In the genomic region with DNA sequence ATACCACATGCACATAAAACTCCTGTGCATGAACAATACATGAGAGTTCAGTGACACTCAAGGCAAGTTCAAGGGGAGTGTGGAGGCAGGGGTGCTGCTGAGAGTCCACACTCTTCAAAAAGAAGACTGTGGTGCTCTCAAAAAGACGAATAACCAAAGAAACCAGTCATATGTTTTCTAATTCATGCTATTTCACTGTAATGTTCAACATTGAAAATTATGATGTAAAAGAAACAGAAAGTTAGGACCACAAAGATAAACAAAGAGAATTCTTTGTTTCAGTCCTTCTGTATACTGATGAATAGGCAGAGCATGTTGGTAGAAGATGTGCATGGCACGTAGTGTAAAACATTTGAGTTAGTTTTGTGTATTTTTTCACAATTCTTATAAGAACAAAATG, we compare ENCODE assay signal across 18 cellular contexts.
DNase-seq lines count a peak whose midpoint lies in the region; ATAC-seq, FAIRE-seq and TF ChIP-seq lines count a peak whose summit lies in the region.
"Had no signal": no experiment of that assay in that cellular context is flagged by ENCODE, and none has a peak within 500 bp of the region (broad histone marks: within the 10 kb centered on the region; RNA-seq: fewer than 3 reads in every experiment).

No MANE protein-coding gene starts in this region.

- TF ChIP-seq EP300 in GM12878 (IDR thresholded peaks at IDR 0.05; ENCODE audit: borderline replicate concordance in 1 of 2, control insufficient read depth in 1 of 2, low read depth in 2 of 2, low read length in 2 of 2): peak; percentile 25 to 65; a peak in 1 of 4 replicates

- H3K27ac ChIP-seq in GM12878 (ENCODE audit: control insufficient read depth, insufficient read depth): no peak overlapping the region

- no TSS peak for BruUV-seq in GM12878 (replicated peaks; lab: Mats Ljungman, UMichigan)

- no peaks in the 10 kb centered on the region; the same call in 2 of the 3 replicates for H3K9me3 ChIP-seq in GM12878 (replicated peaks; ENCODE audit: control insufficient read depth, insufficient read depth, low read length)

- H4K20me1 ChIP-seq in GM12878 (ENCODE audit: control insufficient read depth, insufficient read depth): no peaks in the 10 kb centered on the region

- in situ Hi-C loops in GM12878 (cut with MboI): no loop called here

- H3K79me2 ChIP-seq in GM12878 (ENCODE audit: control insufficient read depth, insufficient read depth, low read length): no peaks in the 10 kb centered on the region

- CTCF ChIA-PET in GM12878 (lab: Yijun Ruan, JAX): no interaction called here

- POLR2A ChIA-PET in GM12878 (lab: Charles Lee): no interaction called here

- no peaks in the 10 kb centered on the region for H3K27me3 ChIP-seq in GM12878 (replicated peaks in 1 of 2; ENCODE audit: control insufficient read depth in 2 of 2, insufficient read depth in 2 of 2, low read length in 1 of 2)

- ATAC-seq in GM18511 (IDR thresholded peaks at IDR 0.05; ENCODE audit: unreplicated experiment) (peak; percentile 49), GM19468 (IDR thresholded peaks at IDR 0.05; ENCODE audit: extremely low read depth, unreplicated experiment) (peak; percentile 35), HG02798 (IDR thresholded peaks at IDR 0.05; ENCODE audit: poor library complexity, unreplicated experiment) (peak; percentile 59), GM12878 (peak; percentile 84), HG03342 (IDR thresholded peaks at IDR 0.05; ENCODE audit: unreplicated experiment) (no peak), HG03095 (IDR thresholded peaks at IDR 0.05; ENCODE audit: unreplicated experiment) (no peak)
- ATAC-seq: Panc1, T-cell had no signal

- DNase-seq in GM12878 (ENCODE audit: low read depth, low spot score) (no peak), amygdala (lab: John Stamatoyannopoulos, UW) (no peak)
- DNase-seq: DMS53, GDM1, NCI-H1105, NCI-H2081 treated with DMSO at 0.1 percent for 48 hours, NCI-H748 treated with DMSO at 0.1 percent for 48 hours, SIG-M5, T-cell had no signal

- H3K36me3 ChIP-seq in GM12878 (ENCODE audit: control insufficient read depth in 2 of 2, insufficient read depth in 2 of 2, low read length in 1 of 2): no peaks in the 10 kb centered on the region

- TF ChIP-seq CTCF in GM12878 (IDR thresholded peaks at IDR 0.05 in 2 of 3, conservative IDR thresholded peaks at IDR 0.05 in 1 of 3; ENCODE audit: control insufficient read depth in 2 of 3, extremely low read depth in 1 of 3, insufficient read depth in 1 of 3, low read depth in 3 of 3, low read length in 3 of 3): no peak

- RAD21 ChIA-PET in GM12878 (lab: Charles Lee; ENCODE audit: unreplicated experiment): interaction anchor here (1.2 kb wide), 1 partner anchor 247 kb away, joined by 4 read pairs; no protein-coding TSS in a partner anchor

- FAIRE-seq in GM12878 (lab: Jason Lieb, UNC): no peak
- FAIRE-seq: A204.1, GM19239, H54 had no signal

- no peak overlapping the region for H2AFZ ChIP-seq in GM12878 (ENCODE audit: control insufficient read depth, low read depth, low read length)

- no peak for TF ChIP-seq RAD21 in GM12878 (IDR thresholded peaks at IDR 0.05; ENCODE audit: insufficient read depth, low read depth, low read length)

- H3K4me2 ChIP-seq in GM12878 (ENCODE audit: control insufficient read depth, insufficient read depth): no peak overlapping the region

- intact Hi-C loops in GM12878 (cut with micrococcal nuclease; ENCODE audit: unreplicated experiment): no loop called here

- WGBS in GM12878 (ENCODE audit: insufficient coverage, insufficient replicate concordance, low lambda C conversion rate, missing lambda C conversion rate): 3% methylated on average over 2 of the region's 2 CpGs

- no peak for TF ChIP-seq POLR2A in GM12878 (IDR thresholded peaks at IDR 0.05; ENCODE audit: low read depth, low read length)

- H3K4me3 ChIP-seq in GM12878: no peak overlapping the region

- SMC1A ChIA-PET in GM12878 (lab: Charles Lee; ENCODE audit: uncharacterized antibody, unreplicated experiment): interaction anchor here (0.9 to 1.4 kb wide), 5 partner anchors 8 to 54 kb away, joined by 3 to 5 read pairs (median 4); no protein-coding TSS in a partner anchor

- no peaks in the 10 kb centered on the region for H3K4me1 ChIP-seq in GM12878 (ENCODE audit: control insufficient read depth, insufficient read depth, low read length)

- H3K9ac ChIP-seq in GM12878 (ENCODE audit: control insufficient read depth, insufficient read depth, low read length): no peak overlapping the region

TF ChIP-seq in GM12878, 131 proteins besides CTCF, POLR2A, EP300 and RAD21 (continues in another document):
- TF ChIP-seq, protein P1, sequence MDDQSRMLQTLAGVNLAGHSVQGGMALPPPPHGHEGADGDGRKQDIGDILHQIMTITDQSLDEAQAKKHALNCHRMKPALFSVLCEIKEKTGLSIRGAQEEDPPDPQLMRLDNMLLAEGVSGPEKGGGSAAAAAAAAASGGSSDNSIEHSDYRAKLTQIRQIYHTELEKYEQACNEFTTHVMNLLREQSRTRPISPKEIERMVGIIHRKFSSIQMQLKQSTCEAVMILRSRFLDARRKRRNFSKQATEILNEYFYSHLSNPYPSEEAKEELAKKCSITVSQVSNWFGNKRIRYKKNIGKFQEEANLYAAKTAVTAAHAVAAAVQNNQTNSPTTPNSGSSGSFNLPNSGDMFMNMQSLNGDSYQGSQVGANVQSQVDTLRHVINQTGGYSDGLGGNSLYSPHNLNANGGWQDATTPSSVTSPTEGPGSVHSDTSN (IDR thresholded peaks at IDR 0.05; ENCODE audit: insufficient replicate concordance, low read depth, low read length): no peak
- no peak for TF ChIP-seq NBN (IDR thresholded peaks at IDR 0.05)
- no peak for TF ChIP-seq MXI1 (IDR thresholded peaks at IDR 0.05; ENCODE audit: low read depth, low read length)
- no peak for TF ChIP-seq ASH2L (IDR thresholded peaks at IDR 0.05; ENCODE audit: borderline replicate concordance, low read depth)
- no peak for TF ChIP-seq SREBF1 (IDR thresholded peaks at IDR 0.05; ENCODE audit: low read length)
- TF ChIP-seq, protein P2, sequence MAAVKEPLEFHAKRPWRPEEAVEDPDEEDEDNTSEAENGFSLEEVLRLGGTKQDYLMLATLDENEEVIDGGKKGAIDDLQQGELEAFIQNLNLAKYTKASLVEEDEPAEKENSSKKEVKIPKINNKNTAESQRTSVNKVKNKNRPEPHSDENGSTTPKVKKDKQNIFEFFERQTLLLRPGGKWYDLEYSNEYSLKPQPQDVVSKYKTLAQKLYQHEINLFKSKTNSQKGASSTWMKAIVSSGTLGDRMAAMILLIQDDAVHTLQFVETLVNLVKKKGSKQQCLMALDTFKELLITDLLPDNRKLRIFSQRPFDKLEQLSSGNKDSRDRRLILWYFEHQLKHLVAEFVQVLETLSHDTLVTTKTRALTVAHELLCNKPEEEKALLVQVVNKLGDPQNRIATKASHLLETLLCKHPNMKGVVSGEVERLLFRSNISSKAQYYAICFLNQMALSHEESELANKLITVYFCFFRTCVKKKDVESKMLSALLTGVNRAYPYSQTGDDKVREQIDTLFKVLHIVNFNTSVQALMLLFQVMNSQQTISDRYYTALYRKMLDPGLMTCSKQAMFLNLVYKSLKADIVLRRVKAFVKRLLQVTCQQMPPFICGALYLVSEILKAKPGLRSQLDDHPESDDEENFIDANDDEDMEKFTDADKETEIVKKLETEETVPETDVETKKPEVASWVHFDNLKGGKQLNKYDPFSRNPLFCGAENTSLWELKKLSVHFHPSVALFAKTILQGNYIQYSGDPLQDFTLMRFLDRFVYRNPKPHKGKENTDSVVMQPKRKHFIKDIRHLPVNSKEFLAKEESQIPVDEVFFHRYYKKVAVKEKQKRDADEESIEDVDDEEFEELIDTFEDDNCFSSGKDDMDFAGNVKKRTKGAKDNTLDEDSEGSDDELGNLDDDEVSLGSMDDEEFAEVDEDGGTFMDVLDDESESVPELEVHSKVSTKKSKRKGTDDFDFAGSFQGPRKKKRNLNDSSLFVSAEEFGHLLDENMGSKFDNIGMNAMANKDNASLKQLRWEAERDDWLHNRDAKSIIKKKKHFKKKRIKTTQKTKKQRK (IDR thresholded peaks at IDR 0.05; ENCODE audit: low read depth, low read length): no peak
- no peak for TF ChIP-seq DPF2 (IDR thresholded peaks at IDR 0.05)
- TF ChIP-seq POLR2AphosphoS2 (IDR thresholded peaks at IDR 0.05; ENCODE audit: low read depth, low read length): no peak
- 0 out of 2 replicates have a peak, but pooled peaks have one; percentile 27 for TF ChIP-seq ATF7 (IDR thresholded peaks at IDR 0.05; ENCODE audit: low read depth)
- no peak for TF ChIP-seq NFXL1 (IDR thresholded peaks at IDR 0.05; ENCODE audit: borderline replicate concordance)
- TF ChIP-seq BACH1 (IDR thresholded peaks at IDR 0.05; ENCODE audit: borderline replicate concordance): no peak
- TF ChIP-seq, protein P3, sequence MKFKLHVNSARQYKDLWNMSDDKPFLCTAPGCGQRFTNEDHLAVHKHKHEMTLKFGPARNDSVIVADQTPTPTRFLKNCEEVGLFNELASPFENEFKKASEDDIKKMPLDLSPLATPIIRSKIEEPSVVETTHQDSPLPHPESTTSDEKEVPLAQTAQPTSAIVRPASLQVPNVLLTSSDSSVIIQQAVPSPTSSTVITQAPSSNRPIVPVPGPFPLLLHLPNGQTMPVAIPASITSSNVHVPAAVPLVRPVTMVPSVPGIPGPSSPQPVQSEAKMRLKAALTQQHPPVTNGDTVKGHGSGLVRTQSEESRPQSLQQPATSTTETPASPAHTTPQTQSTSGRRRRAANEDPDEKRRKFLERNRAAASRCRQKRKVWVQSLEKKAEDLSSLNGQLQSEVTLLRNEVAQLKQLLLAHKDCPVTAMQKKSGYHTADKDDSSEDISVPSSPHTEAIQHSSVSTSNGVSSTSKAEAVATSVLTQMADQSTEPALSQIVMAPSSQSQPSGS (IDR thresholded peaks at IDR 0.05; ENCODE audit: low read length): no peak

Comparison
In these comparisons a context has a peak if more than half of its experiments do, and no peak if none do; other contexts are left out.
1. ATAC-seq: peak in GM18511 (single experiment), GM19468 (single experiment), HG02798 (single experiment) and GM12878 (single experiment); none in HG03342 (single experiment) and HG03095 (single experiment).